ENCODE assay signal across 22 cellular contexts in genomic region chr13:61406275-61406674, GRCh38. TPM values are rescaled to one million over a fixed set of nuclear protein-coding genes. Genes with fewer than 3 reads are reported as not detected.
"Had no signal": no experiment of that assay in that cellular context is flagged by ENCODE, and none has a peak within 500 bp of the region (broad histone marks: within the 10 kb centered on the region; RNA-seq: fewer than 3 reads in every experiment).

No MANE protein-coding gene starts in this region.

- H3K4me1 ChIP-seq: tibial nerve, uterus had no signal

- H3K27me3 Mint-ChIP-seq: activated naive CD8-positive, alpha-beta T cell treated with anti-CD3 and anti-CD28 coated beads, Interleukin-2, amount 50 U/mL, for 24 hours; natural killer cell treated with Interleukin-12 subunit alpha and Interleukin-12 subunit beta and Interleukin-15 and Interleukin-18, amount 100 ng/mL, for 72 hours had no signal

- H3K36me3 ChIP-seq: tibial nerve, uterus had no signal

- DNase-seq: activated CD4-positive, alpha-beta T cell treated with anti-CD3 and anti-CD28 coated beads for 1 hour; activated CD4-positive, alpha-beta T cell treated with anti-CD3 and anti-CD28 coated beads, Interleukin-2, amount 50 U/mL, for 4 hours; activated naive CD4-positive, alpha-beta T cell treated with Interleukin-2 at 50 U/mL for 16 hours; activated naive CD8-positive, alpha-beta T cell treated with anti-CD3 and anti-CD28 coated beads, Interleukin-2, amount 50 U/mL, for 24 hours; activated T-cell treated with anti-CD3 and anti-CD28 coated beads for 4 hours; aorta; cerebellar nuclear complex; effector CD8-positive, alpha-beta T cell; foreskin fibroblast; hippocampal formation; left ventricle myocardium superior; mesendoderm; nucleus accumbens; posterior cingulate gyrus; stimulated activated CD4-positive, alpha-beta T cell treated with anti-CD3 and anti-CD28 coated beads, Interleukin-4, amount 100 ng/mL, for 24 hours; stimulated activated naive CD4-positive, alpha-beta T cell; uterus had no signal

- ATAC-seq: activated naive CD8-positive, alpha-beta T cell treated with anti-CD3 and anti-CD28 coated beads, Interleukin-2, amount 50 U/mL, for 24 hours; left ventricle myocardium superior; natural killer cell treated with Interleukin-12 subunit alpha and Interleukin-12 subunit beta and Interleukin-15 and Interleukin-18, amount 100 ng/mL, for 72 hours had no signal

- H3K27me3 ChIP-seq: tibial nerve, uterus had no signal

- H3K27ac ChIP-seq: skin epidermis, tibial nerve, uterus, VCaP had no signal

- H3K4me3 Mint-ChIP-seq: activated naive CD8-positive, alpha-beta T cell treated with anti-CD3 and anti-CD28 coated beads, Interleukin-2, amount 50 U/mL, for 24 hours; natural killer cell treated with Interleukin-12 subunit alpha and Interleukin-12 subunit beta and Interleukin-15 and Interleukin-18, amount 100 ng/mL, for 72 hours had no signal

- H3K27ac Mint-ChIP-seq: activated naive CD8-positive, alpha-beta T cell treated with anti-CD3 and anti-CD28 coated beads, Interleukin-2, amount 50 U/mL, for 24 hours; natural killer cell treated with Interleukin-12 subunit alpha and Interleukin-12 subunit beta and Interleukin-15 and Interleukin-18, amount 100 ng/mL, for 72 hours had no signal

- H3K9me3 ChIP-seq: tibial nerve, uterus had no signal

- H3K4me3 ChIP-seq: skin epidermis, tibial nerve, uterus had no signal

- H3K9me3 Mint-ChIP-seq: activated naive CD8-positive, alpha-beta T cell treated with anti-CD3 and anti-CD28 coated beads, Interleukin-2, amount 50 U/mL, for 24 hours had no signal

RNA-seq across cellular contexts. Expression of gene PCDH20, which starts 9.4 kb away (rescaled TPM):
- total RNA-seq: endothelial cell of umbilical vein; natural killer cell treated with Interleukin-12 subunit alpha and Interleukin-12 subunit beta and Interleukin-15 and Interleukin-18, amount 100 ng/mL, for 72 hours had no signal
